ENCODE assay signal across 8 cellular contexts in the genomic region with DNA sequence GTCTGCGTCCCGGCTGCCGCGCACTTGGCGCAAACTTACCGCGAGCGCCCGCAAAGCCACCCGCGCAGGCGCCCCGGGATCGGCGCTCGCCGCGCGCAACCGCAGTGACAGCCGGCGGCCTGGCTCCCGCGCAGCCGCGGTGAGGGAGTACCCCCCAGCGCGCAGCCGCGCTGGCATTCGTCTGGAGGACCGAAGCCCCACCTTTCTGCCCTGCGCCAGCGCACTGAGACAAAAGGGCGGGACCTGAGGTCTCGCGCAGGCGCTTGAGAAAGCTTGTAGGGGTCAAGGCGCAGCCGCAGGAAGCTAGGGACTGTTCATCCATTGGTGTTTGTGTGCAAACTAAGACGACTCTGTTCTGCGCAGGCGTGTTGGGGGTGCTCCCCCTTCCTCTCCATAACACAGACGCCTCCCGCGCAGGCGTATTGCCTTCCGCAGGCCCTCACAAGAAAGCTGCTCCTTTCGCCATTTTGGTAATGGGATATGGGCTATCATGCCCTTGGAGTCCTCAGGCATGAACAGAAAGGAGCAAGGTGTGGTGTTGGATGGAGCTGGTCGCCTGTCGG. TPM values are rescaled to one million over a fixed set of nuclear protein-coding genes. Genes with fewer than 3 reads are reported as not detected.
A peak's percentile ranks its signal among the peaks of the same experiment; 100 is the strongest.
DNase-seq lines count a peak whose midpoint lies in the region; ATAC-seq, FAIRE-seq and TF ChIP-seq lines count a peak whose summit lies in the region.

A gene (minus strand): TSS at position 91 of the 563 bp plus-strand sequence. CDS start 558 bp downstream, outside the sequence.

- intact Hi-C loops in kidney (cut with DNase I): no loop called here

- peak within 1 kb of the TSS; percentile 98 for H3K27ac ChIP-seq in kidney (ENCODE audit: low read depth in 2 of 2, low read length in 2 of 2)

- peak within 1 kb of the TSS; percentile 81 to 88 for H3K9ac ChIP-seq in kidney (ENCODE audit: low read length in 2 of 2)

- peak within 1 kb of the TSS; percentile 78 to 86 for H3K4me3 ChIP-seq in kidney (ENCODE audit: low read length in 2 of 2)

- no peaks in the 10 kb centered on the region for H3K9me3 ChIP-seq in kidney (ENCODE audit: control insufficient read depth in 1 of 2, low read length in 2 of 2)

- DNase-seq in AG09319 (ENCODE audit: extremely low read depth, low read depth): peak; percentile 100
- DNase-seq in NCI-H510A (lab: John Stamatoyannopoulos, UW): peak; percentile 99
- peak; percentile 100 for DNase-seq in activated CD4-positive, alpha-beta T cell treated with anti-CD3 and anti-CD28 coated beads for 1 hour
- DNase-seq in cerebellum (ENCODE audit: low spot score): peak; percentile 96
- peak; percentile 100 for DNase-seq in kidney
- peak; percentile 100 for DNase-seq in stimulated activated CD4-positive, alpha-beta T cell treated with anti-CD3 and anti-CD28 coated beads, Interleukin-15, amount 100 ng/mL, for 24 hours

- peak; percentile 62 for TF ChIP-seq POLR2A in GM19099 (IDR thresholded peaks at IDR 0.05; ENCODE audit: extremely low read depth, insufficient read length, low read depth)

- no peak for FAIRE-seq in kidney (lab: Jason Lieb, UNC)

- TF ChIP-seq CTCF in AG09319 (IDR thresholded peaks at IDR 0.05; ENCODE audit: low read depth, low read length) (no peak), kidney (IDR thresholded peaks at IDR 0.05; ENCODE audit: borderline replicate concordance, extremely low read depth, insufficient read depth) (no peak)

- peaks cover 15 to 20% of the 10 kb centered on the region in 2 donors for H3K4me1 ChIP-seq in kidney (ENCODE audit: control insufficient read depth in 1 of 2, insufficient read depth in 1 of 2, low read depth in 1 of 2, low read length in 2 of 2)

- ATAC-seq in HG03432 (IDR thresholded peaks at IDR 0.05; ENCODE audit: unreplicated experiment): peak; percentile 46

- H3K36me3 ChIP-seq in kidney (ENCODE audit: control insufficient read depth in 1 of 2, insufficient read depth in 2 of 2, low read length in 2 of 2): no peaks in the 10 kb centered on the region

RNA-seq across cellular contexts. Expression of the gene that starts here (rescaled TPM):
- total RNA-seq in cerebellum: 27.5 TPM
- total RNA-seq in kidney: 50.4 TPM
- 8.8 TPM for polyA plus RNA-seq in kidney (ENCODE audit: insufficient read depth, low read depth, low replicate concordance)

Comparison
In these comparisons a context has a peak if more than half of its experiments do, and no peak if none do; other contexts are left out.
1. Peak in every context shown above with its lines: DNase-seq, ATAC-seq, H3K4me3 ChIP-seq and H3K27ac ChIP-seq.